ENCODE assay signal across 14 cellular contexts in the genomic region with DNA sequence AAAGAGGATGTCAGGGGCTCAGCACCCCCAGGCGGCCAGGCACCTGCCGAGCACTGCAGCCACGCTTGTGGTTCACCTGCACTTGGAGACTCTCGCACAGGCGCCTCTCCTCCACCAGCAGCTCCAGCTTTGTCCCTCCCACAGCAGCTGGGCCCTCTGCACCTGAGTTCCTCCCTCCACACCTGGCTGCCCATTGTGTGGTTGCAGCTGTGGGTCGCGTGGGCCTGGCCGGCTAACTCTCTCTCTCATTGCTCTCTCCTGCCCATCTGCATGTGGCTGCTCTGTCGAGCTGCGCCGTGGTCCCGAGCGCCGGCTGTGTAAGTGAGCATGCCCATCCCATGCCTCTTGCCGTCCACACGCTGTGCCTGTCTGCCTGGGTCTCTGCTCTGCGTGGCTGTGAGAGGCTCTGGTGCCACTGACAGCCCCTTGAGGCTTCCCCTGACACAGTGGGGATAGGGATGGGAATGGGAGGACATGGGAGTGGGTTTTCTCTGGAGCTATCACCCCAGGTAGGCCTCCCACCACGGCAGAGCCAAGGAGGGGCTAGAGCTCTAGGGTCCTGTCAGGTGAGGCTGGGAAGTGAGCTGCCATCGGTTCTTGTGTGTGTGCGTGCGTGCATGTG. TPM values are rescaled to one million over a fixed set of nuclear protein-coding genes. Genes with fewer than 3 reads are reported as not detected.
DNase-seq lines count a peak whose midpoint lies in the region; ATAC-seq lines count a peak whose summit lies in the region.
"Had no signal": no experiment of that assay in that cellular context is flagged by ENCODE, and none has a peak within 500 bp of the region (broad histone marks: within the 10 kb centered on the region; RNA-seq: fewer than 3 reads in every experiment).

No MANE protein-coding gene starts in this region.

- intact Hi-C loops in left cardiac atrium (cut with DNase I) (no loop called here), sciatic nerve (cut with DNase I) (no loop called here)

- ATAC-seq in left cardiac atrium, result no peak
- ATAC-seq in sciatic nerve, result no peak
- no peak for ATAC-seq in stimulated activated naive CD8-positive, alpha-beta T cell treated with anti-CD3 and anti-CD28 coated beads, Interleukin-15, Interleukin-2, amounts not matched to agents 100 U/mL and 50 U/mL, for 24 hours
- no peak for ATAC-seq in HG02885 (IDR thresholded peaks at IDR 0.05; ENCODE audit: poor library complexity, unreplicated experiment)

- DNase-seq in DMS153 (lab: John Stamatoyannopoulos, UW) (peak; percentile 16), DMS153 treated with DMSO at 0.1 percent for 48 hours (lab: John Stamatoyannopoulos, UW; ENCODE audit: unreplicated experiment) (no peak), NCI-H69 (lab: John Stamatoyannopoulos, UW) (peak; percentile 80), left cardiac atrium (peak; percentile 17), sciatic nerve (ENCODE audit: low spot score) (peak; percentile 52), DMS 273 treated with DMSO at 0.1 percent for 48 hours (lab: John Stamatoyannopoulos, UW) (no peak)
- no peak for DNase-seq in stimulated activated naive CD8-positive, alpha-beta T cell treated with anti-CD3 and anti-CD28 coated beads, Interleukin-15, Interleukin-2, amounts not matched to agents 100 U/mL and 50 U/mL, for 24 hours
- DNase-seq: activated T-cell treated with anti-CD3 and anti-CD28 coated beads, Interleukin-2, amount 50 U/mL, for 1 hour; anterior cingulate cortex; CD4-positive, CD25-positive, alpha-beta regulatory T cell; naive B cell had no signal

RNA-seq across cellular contexts. Expression of gene ACR, which starts 8.5 kb away (rescaled TPM):
- total RNA-seq in left cardiac atrium, result 1 to 10 TPM in 1 of 2 donors, not detected in 1; 1.5 TPM
- 1.5 TPM for total RNA-seq in sciatic nerve
- total RNA-seq: CD4-positive, CD25-positive, alpha-beta regulatory T cell; fibroblast of villous mesenchyme; LHCN-M2 had no signal

RNA-seq across cellular contexts. Expression of gene RABL2B, which starts 53.9 kb away (rescaled TPM):
- total RNA-seq in left cardiac atrium, result 10 to 100 TPM; 10.2 to 11.0 TPM
- 32.6 TPM for total RNA-seq in sciatic nerve

RNA-seq across cellular contexts. Expression of gene SHANK3, which starts 56.9 kb away (rescaled TPM):
- total RNA-seq in left cardiac atrium (10 to 100 TPM; 19.5 to 34.1 TPM), sciatic nerve (56.6 TPM)

Comparison
In these comparisons a context has a peak if more than half of its experiments do, and no peak if none do; other contexts are left out.
1. DNase-seq: peak in DMS153 (single experiment), NCI-H69 (single experiment), left cardiac atrium (single experiment) and sciatic nerve (single experiment); none in DMS153 treated with DMSO at 0.1 percent for 48 hours (single experiment), DMS 273 treated with DMSO at 0.1 percent for 48 hours (single experiment) and stimulated activated naive CD8-positive, alpha-beta T cell treated with anti-CD3 and anti-CD28 coated beads, Interleukin-15, Interleukin-2, amounts not matched to agents 100 U/mL and 50 U/mL, for 24 hours (single experiment).